18 cellular contexts compared by ENCODE assay signal in genomic region chr17:47665655-47666054, GRCh38. TPM values are rescaled to one million over a fixed set of nuclear protein-coding genes. Genes with fewer than 3 reads are reported as not detected.
DNase-seq lines count a peak whose midpoint lies in the region; ATAC-seq and TF ChIP-seq lines count a peak whose summit lies in the region.
"Had no signal": no experiment of that assay in that cellular context is flagged by ENCODE, and none has a peak within 500 bp of the region (broad histone marks: within the 10 kb centered on the region; RNA-seq: fewer than 3 reads in every experiment).

No MANE protein-coding gene starts in this region.

- H3K36me3 ChIP-seq in neutrophil: peaks cover 82% of the 10 kb centered on the region
- peaks cover 41 to 96% (median 90%) of the 10 kb centered on the region in 4 donors for H3K36me3 ChIP-seq in upper lobe of left lung
- H3K36me3 ChIP-seq: uterus had no signal

- no peak for DNase-seq in activated T-cell treated with anti-CD3 and anti-CD28 coated beads, Interleukin-2, amount 50 U/mL, for 72 hours
- no peak for DNase-seq in activated T-cell treated with anti-CD3 and anti-CD28 coated beads, Interleukin-2, amount 50 U/mL, for 48 hours
- peak; percentile 41 for DNase-seq in LHCN-M2 (ENCODE audit: low read depth)
- no peak for DNase-seq in chondrocyte (ENCODE audit: low spot score)
- no peak for DNase-seq in NCI-H1417 treated with DMSO at 0.1 percent for 48 hours (lab: John Stamatoyannopoulos, UW)
- DNase-seq in upper lobe of left lung: no peak
- DNase-seq: activated CD4-positive, CD25-positive, alpha-beta regulatory T cell treated with anti-CD3 and anti-CD28 coated beads, Interleukin-2, amount 50 U/mL, for 72 hours; COR-L47; kidney glomerular epithelial cell; midbrain; NCI-H2171; NCI-H82; occipital lobe; stimulated activated naive CD8-positive, alpha-beta T cell treated with anti-CD3 and anti-CD28 coated beads, Interleukin-15, amount 100 ng/mL, for 72 hours; uterus had no signal

- TF ChIP-seq EP300 in upper lobe of left lung (IDR thresholded peaks at IDR 0.05): no peak

- H3K9me3 ChIP-seq in neutrophil (no peaks in the 10 kb centered on the region), upper lobe of left lung (no peaks in the 10 kb centered on the region)
- H3K9me3 ChIP-seq: uterus had no signal

- H3K9me3 Mint-ChIP-seq in activated T-cell treated with anti-CD3 and anti-CD28 coated beads, Interleukin-2, amount 50 U/mL, for 72 hours: no peaks in the 10 kb centered on the region
- H3K9me3 Mint-ChIP-seq in chondrocyte (ENCODE audit: low read depth): no peaks in the 10 kb centered on the region
- H3K9me3 Mint-ChIP-seq: stimulated activated naive CD8-positive, alpha-beta T cell treated with anti-CD3 and anti-CD28 coated beads, Interleukin-15, amount 100 ng/mL, for 72 hours had no signal

- peaks cover 46% of the 10 kb centered on the region for H3K4me1 Mint-ChIP-seq in activated T-cell treated with anti-CD3 and anti-CD28 coated beads, Interleukin-2, amount 50 U/mL, for 72 hours (ENCODE audit: low read depth)
- no peaks in the 10 kb centered on the region for H3K4me1 Mint-ChIP-seq in chondrocyte (ENCODE audit: low read depth)

- H3K4me1 ChIP-seq in neutrophil (ENCODE audit: control insufficient read depth in 1 of 2, insufficient read depth in 1 of 2, low read depth in 1 of 2, low read length in 1 of 2) (peaks cover 71 to 73% of the 10 kb centered on the region in 2 experiments), upper lobe of left lung (peaks cover 0 to 9% (median 0%) of the 10 kb centered on the region in 4 donors)
- H3K4me1 ChIP-seq: uterus had no signal

- peaks cover 20 to 68% of the 10 kb centered on the region in 2 donors for H3K36me3 Mint-ChIP-seq in activated T-cell treated with anti-CD3 and anti-CD28 coated beads, Interleukin-2, amount 50 U/mL, for 72 hours (ENCODE audit: insufficient read depth in 2 of 2)
- H3K36me3 Mint-ChIP-seq in chondrocyte (ENCODE audit: low read depth): peaks cover 38% of the 10 kb centered on the region

- H3K4me3 Mint-ChIP-seq in activated T-cell treated with anti-CD3 and anti-CD28 coated beads, Interleukin-2, amount 50 U/mL, for 72 hours: no peak overlapping the region
- no peak overlapping the region for H3K4me3 Mint-ChIP-seq in chondrocyte (ENCODE audit: unreplicated experiment)
- H3K4me3 Mint-ChIP-seq: stimulated activated naive CD8-positive, alpha-beta T cell treated with anti-CD3 and anti-CD28 coated beads, Interleukin-15, amount 100 ng/mL, for 72 hours had no signal

- H3K4me3 ChIP-seq in neutrophil (ENCODE audit: low read depth in 1 of 2, low read length in 1 of 2): peak overlapping the region; percentile 28 to 43
- no peak overlapping the region for H3K4me3 ChIP-seq in upper lobe of left lung
- H3K4me3 ChIP-seq: smooth muscle cell, uterus had no signal

- H3K27ac ChIP-seq in neutrophil: peak overlapping the region; percentile 96
- peak overlapping the region in 2 of 4 donors; percentile 36 to 77 for H3K27ac ChIP-seq in upper lobe of left lung
- H3K27ac ChIP-seq: uterus had no signal

- no peak for TF ChIP-seq CTCF in chondrocyte (IDR thresholded peaks at IDR 0.05)
- TF ChIP-seq CTCF in neutrophil (IDR thresholded peaks at IDR 0.05): no peak
- no peak for TF ChIP-seq CTCF in upper lobe of left lung (IDR thresholded peaks at IDR 0.05)

- no peaks in the 10 kb centered on the region for H3K27me3 Mint-ChIP-seq in activated T-cell treated with anti-CD3 and anti-CD28 coated beads, Interleukin-2, amount 50 U/mL, for 72 hours (ENCODE audit: low read depth)
- no peaks in the 10 kb centered on the region for H3K27me3 Mint-ChIP-seq in chondrocyte (ENCODE audit: low read depth)
- H3K27me3 Mint-ChIP-seq: stimulated activated naive CD8-positive, alpha-beta T cell treated with anti-CD3 and anti-CD28 coated beads, Interleukin-15, amount 100 ng/mL, for 72 hours had no signal

- no peak for TF ChIP-seq POLR2A in upper lobe of left lung (IDR thresholded peaks at IDR 0.05)

- H3K27me3 ChIP-seq in neutrophil (no peaks in the 10 kb centered on the region), upper lobe of left lung (no peaks in the 10 kb centered on the region)
- H3K27me3 ChIP-seq: uterus had no signal

- WGBS in upper lobe of left lung, 2 donors: 55 to 56% methylated on average over 3 of the region's 3 CpGs

- peak overlapping the region; percentile 46 for H3K27ac Mint-ChIP-seq in activated T-cell treated with anti-CD3 and anti-CD28 coated beads, Interleukin-2, amount 50 U/mL, for 72 hours
- peak overlapping the region; percentile 18 for H3K27ac Mint-ChIP-seq in chondrocyte (ENCODE audit: unreplicated experiment)
- H3K27ac Mint-ChIP-seq: stimulated activated naive CD8-positive, alpha-beta T cell treated with anti-CD3 and anti-CD28 coated beads, Interleukin-15, amount 100 ng/mL, for 72 hours had no signal

- no peak for ATAC-seq in activated T-cell treated with anti-CD3 and anti-CD28 coated beads, Interleukin-2, amount 50 U/mL, for 72 hours (replicated peaks in 1 of 2)
- ATAC-seq in upper lobe of left lung (ENCODE audit: low FRiP score in 2 of 2) (no peak), GM21717 (IDR thresholded peaks at IDR 0.05; ENCODE audit: unreplicated experiment) (no peak)
- ATAC-seq: stimulated activated naive CD8-positive, alpha-beta T cell treated with anti-CD3 and anti-CD28 coated beads, Interleukin-15, amount 100 ng/mL, for 72 hours had no signal

RNA-seq across cellular contexts. Expression of gene KPNB1, which starts 15.9 kb away (rescaled TPM):
- total RNA-seq in activated T-cell treated with anti-CD3 and anti-CD28 coated beads, Interleukin-2, amount 50 U/mL, for 72 hours: 100 to 1,000 TPM; 581 to 729 TPM
- total RNA-seq in LHCN-M2 (2014; rRNA removed) (401 and 457 TPM in 2 replicates), chondrocyte (292 to 306 TPM (median 298 TPM) in 3 replicates), upper lobe of left lung (100 to 1,000 TPM; 162 to 223 (median 175) TPM)
- polyA plus RNA-seq in LHCN-M2 (2012): 212 TPM

RNA-seq across cellular contexts. Expression of gene TBKBP1, which starts 28.3 kb away (rescaled TPM):
- 10 to 100 TPM; 24.2 to 28.7 TPM for total RNA-seq in activated T-cell treated with anti-CD3 and anti-CD28 coated beads, Interleukin-2, amount 50 U/mL, for 72 hours
- total RNA-seq in LHCN-M2 (2014; rRNA removed) (3.8 and 5.4 TPM in 2 replicates), chondrocyte (11.3 to 13.6 TPM (median 12.6 TPM) in 3 replicates), upper lobe of left lung (10 to 100 TPM in 4 of 6 donors, 1 to 10 TPM in 2; 6.4 to 28.3 (median 12.8) TPM)
- 5.9 TPM for polyA plus RNA-seq in LHCN-M2 (2012)

Comparison
In these comparisons a context has a peak if more than half of its experiments do, and no peak if none do; other contexts are left out.
1. H3K4me3 ChIP-seq: peak in neutrophil (2 of 2); none in upper lobe of left lung (0 of 4).